ENCODE assay signal across 27 cellular contexts in genomic region chr15:76468722-76469121, GRCh38.
"Had no signal": no experiment of that assay in that cellular context is flagged by ENCODE, and none has a peak within 500 bp of the region (broad histone marks: within the 10 kb centered on the region; RNA-seq: fewer than 3 reads in every experiment).

No MANE protein-coding gene starts in this region.

- H3K4me1 ChIP-seq: colonic mucosa, esophagus muscularis mucosa, esophagus squamous epithelium, foreskin keratinocyte, gastrocnemius medialis, gastroesophageal sphincter, heart left ventricle, heart right ventricle had no signal

- DNase-seq: colonic mucosa; cortex of kidney; dermis blood vessel endothelial cell; dorsolateral prefrontal cortex; effector CD4-positive, alpha-beta T cell; effector CD8-positive, alpha-beta T cell; effector memory CD4-positive, alpha-beta T cell; effector memory CD8-positive, alpha-beta T cell; endodermal cell; erythroblast; esophagus squamous epithelium; foreskin fibroblast; foreskin keratinocyte; foreskin melanocyte; gastrocnemius medialis; glutamatergic neuron; head of caudate nucleus; heart left ventricle; heart right ventricle had no signal

- H3K9me3 ChIP-seq: colonic mucosa, esophagus muscularis mucosa, gastrocnemius medialis, gastroesophageal sphincter had no signal

- H3K27me3 ChIP-seq: colonic mucosa, dorsolateral prefrontal cortex, esophagus muscularis mucosa, esophagus squamous epithelium, foreskin keratinocyte, gastrocnemius medialis, gastroesophageal sphincter, heart left ventricle, heart right ventricle had no signal

- ATAC-seq: effector memory CD8-positive, alpha-beta T cell; esophagus mucosa; foreskin keratinocyte; gastrocnemius medialis; gastroesophageal sphincter; heart left ventricle; heart right ventricle had no signal

- H3K4me3 ChIP-seq: colonic mucosa, coronary artery, dorsolateral prefrontal cortex, esophagus muscularis mucosa, esophagus squamous epithelium, gastrocnemius medialis, gastroesophageal sphincter, heart left ventricle, heart right ventricle had no signal

- FAIRE-seq: colon, endothelial cell of umbilical vein, frontal cortex had no signal

- H3K36me3 ChIP-seq: colonic mucosa had no signal

- H3K27ac ChIP-seq: colonic mucosa, coronary artery, dorsolateral prefrontal cortex, epithelial cell of prostate, esophagus muscularis mucosa, esophagus squamous epithelium, foreskin keratinocyte, gastrocnemius medialis, gastroesophageal sphincter, heart left ventricle, heart right ventricle had no signal
